ENCODE assay signal across 1 cellular context in the genomic region with DNA sequence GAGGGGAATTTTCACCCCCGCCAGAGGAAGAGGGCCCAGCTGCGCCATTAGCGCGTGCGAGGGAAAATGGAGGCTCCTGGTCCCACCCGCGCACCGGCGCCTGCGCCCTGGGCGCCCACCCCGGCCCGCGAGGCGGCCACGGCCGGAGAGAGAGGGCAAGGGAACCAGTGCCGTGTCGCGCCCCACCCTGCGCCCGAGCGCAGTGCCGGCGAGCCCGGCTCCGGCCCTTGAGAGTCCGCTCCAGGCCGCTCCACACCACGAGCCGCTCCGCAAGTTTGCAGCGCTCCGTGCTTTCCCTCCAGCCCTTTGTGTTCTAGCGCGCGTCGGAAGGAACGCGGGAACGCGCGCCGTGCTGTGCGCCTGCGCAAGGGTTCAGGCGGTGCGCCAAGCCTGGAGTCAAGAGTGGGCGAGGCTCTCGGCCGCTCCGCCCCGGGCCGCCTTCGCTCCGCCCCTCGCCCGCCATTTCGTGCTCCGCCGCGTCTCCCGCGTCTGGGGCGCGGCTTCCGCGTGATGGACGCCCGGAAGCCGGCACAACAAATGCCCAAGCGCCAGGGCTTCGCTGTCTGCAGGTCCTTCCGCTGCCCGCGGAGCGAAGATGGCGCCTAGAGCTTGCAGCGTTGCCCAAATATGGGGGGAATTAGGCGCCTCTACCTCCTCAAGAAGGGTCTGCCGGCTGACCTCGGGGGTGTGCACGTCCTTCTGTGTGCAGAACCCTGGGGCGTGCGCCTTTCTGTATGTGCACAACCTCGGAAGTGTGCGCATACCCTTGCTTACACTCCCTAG.
TF ChIP-seq lines count a peak whose summit lies in the region.

No MANE protein-coding gene starts in this region.

TF ChIP-seq in K562, 482 proteins besides CTCF, POLR2A, EP300 and RAD21 (continued from another document and continues in another):
- TF ChIP-seq, protein P1, sequence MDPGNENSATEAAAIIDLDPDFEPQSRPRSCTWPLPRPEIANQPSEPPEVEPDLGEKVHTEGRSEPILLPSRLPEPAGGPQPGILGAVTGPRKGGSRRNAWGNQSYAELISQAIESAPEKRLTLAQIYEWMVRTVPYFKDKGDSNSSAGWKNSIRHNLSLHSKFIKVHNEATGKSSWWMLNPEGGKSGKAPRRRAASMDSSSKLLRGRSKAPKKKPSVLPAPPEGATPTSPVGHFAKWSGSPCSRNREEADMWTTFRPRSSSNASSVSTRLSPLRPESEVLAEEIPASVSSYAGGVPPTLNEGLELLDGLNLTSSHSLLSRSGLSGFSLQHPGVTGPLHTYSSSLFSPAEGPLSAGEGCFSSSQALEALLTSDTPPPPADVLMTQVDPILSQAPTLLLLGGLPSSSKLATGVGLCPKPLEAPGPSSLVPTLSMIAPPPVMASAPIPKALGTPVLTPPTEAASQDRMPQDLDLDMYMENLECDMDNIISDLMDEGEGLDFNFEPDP (CRISPR knock-in tag; IDR thresholded peaks at IDR 0.05): no peak
- no peak for TF ChIP-seq ZNF384 (IDR thresholded peaks at IDR 0.05; ENCODE audit: low read depth, low read length)
- TF ChIP-seq ZNF584 (CRISPR knock-in tag; IDR thresholded peaks at IDR 0.05; ENCODE audit: low read depth): no peak
- no peak for TF ChIP-seq SIN3A (IDR thresholded peaks at IDR 0.05; ENCODE audit: borderline replicate concordance in 2 of 2, control insufficient read depth in 1 of 2, low read depth in 2 of 2, low read length in 2 of 2)
- peak; percentile 97 for TF ChIP-seq KAT8 (IDR thresholded peaks at IDR 0.05; ENCODE audit: low read depth)
- peak; percentile 75 for TF ChIP-seq SOX6 (IDR thresholded peaks at IDR 0.05)
- TF ChIP-seq L3MBTL2 (IDR thresholded peaks at IDR 0.05): peak; percentile 89
- no peak for TF ChIP-seq BRF1 (IDR thresholded peaks at IDR 0.05; ENCODE audit: borderline replicate concordance, extremely low read depth, insufficient read length)
- no peak for TF ChIP-seq CBFB (CRISPR knock-in tag; IDR thresholded peaks at IDR 0.05)
- TF ChIP-seq TAF15 (IDR thresholded peaks at IDR 0.05; ENCODE audit: low read depth, low read length): no peak
- TF ChIP-seq GABPA (tag; conservative IDR thresholded peaks at IDR 0.05; ENCODE audit: low read depth): peak; percentile 74
- TF ChIP-seq, protein P2, sequence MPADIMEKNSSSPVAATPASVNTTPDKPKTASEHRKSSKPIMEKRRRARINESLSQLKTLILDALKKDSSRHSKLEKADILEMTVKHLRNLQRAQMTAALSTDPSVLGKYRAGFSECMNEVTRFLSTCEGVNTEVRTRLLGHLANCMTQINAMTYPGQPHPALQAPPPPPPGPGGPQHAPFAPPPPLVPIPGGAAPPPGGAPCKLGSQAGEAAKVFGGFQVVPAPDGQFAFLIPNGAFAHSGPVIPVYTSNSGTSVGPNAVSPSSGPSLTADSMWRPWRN (IDR thresholded peaks at IDR 0.05; ENCODE audit: low read depth): no peak
- TF ChIP-seq JUN (IDR thresholded peaks at IDR 0.05; ENCODE audit: borderline replicate concordance, low read depth, low read length): no peak
- no peak for TF ChIP-seq JUN (CRISPR knock-in tag; IDR thresholded peaks at IDR 0.05; ENCODE audit: borderline replicate concordance)
- TF ChIP-seq, protein P3, sequence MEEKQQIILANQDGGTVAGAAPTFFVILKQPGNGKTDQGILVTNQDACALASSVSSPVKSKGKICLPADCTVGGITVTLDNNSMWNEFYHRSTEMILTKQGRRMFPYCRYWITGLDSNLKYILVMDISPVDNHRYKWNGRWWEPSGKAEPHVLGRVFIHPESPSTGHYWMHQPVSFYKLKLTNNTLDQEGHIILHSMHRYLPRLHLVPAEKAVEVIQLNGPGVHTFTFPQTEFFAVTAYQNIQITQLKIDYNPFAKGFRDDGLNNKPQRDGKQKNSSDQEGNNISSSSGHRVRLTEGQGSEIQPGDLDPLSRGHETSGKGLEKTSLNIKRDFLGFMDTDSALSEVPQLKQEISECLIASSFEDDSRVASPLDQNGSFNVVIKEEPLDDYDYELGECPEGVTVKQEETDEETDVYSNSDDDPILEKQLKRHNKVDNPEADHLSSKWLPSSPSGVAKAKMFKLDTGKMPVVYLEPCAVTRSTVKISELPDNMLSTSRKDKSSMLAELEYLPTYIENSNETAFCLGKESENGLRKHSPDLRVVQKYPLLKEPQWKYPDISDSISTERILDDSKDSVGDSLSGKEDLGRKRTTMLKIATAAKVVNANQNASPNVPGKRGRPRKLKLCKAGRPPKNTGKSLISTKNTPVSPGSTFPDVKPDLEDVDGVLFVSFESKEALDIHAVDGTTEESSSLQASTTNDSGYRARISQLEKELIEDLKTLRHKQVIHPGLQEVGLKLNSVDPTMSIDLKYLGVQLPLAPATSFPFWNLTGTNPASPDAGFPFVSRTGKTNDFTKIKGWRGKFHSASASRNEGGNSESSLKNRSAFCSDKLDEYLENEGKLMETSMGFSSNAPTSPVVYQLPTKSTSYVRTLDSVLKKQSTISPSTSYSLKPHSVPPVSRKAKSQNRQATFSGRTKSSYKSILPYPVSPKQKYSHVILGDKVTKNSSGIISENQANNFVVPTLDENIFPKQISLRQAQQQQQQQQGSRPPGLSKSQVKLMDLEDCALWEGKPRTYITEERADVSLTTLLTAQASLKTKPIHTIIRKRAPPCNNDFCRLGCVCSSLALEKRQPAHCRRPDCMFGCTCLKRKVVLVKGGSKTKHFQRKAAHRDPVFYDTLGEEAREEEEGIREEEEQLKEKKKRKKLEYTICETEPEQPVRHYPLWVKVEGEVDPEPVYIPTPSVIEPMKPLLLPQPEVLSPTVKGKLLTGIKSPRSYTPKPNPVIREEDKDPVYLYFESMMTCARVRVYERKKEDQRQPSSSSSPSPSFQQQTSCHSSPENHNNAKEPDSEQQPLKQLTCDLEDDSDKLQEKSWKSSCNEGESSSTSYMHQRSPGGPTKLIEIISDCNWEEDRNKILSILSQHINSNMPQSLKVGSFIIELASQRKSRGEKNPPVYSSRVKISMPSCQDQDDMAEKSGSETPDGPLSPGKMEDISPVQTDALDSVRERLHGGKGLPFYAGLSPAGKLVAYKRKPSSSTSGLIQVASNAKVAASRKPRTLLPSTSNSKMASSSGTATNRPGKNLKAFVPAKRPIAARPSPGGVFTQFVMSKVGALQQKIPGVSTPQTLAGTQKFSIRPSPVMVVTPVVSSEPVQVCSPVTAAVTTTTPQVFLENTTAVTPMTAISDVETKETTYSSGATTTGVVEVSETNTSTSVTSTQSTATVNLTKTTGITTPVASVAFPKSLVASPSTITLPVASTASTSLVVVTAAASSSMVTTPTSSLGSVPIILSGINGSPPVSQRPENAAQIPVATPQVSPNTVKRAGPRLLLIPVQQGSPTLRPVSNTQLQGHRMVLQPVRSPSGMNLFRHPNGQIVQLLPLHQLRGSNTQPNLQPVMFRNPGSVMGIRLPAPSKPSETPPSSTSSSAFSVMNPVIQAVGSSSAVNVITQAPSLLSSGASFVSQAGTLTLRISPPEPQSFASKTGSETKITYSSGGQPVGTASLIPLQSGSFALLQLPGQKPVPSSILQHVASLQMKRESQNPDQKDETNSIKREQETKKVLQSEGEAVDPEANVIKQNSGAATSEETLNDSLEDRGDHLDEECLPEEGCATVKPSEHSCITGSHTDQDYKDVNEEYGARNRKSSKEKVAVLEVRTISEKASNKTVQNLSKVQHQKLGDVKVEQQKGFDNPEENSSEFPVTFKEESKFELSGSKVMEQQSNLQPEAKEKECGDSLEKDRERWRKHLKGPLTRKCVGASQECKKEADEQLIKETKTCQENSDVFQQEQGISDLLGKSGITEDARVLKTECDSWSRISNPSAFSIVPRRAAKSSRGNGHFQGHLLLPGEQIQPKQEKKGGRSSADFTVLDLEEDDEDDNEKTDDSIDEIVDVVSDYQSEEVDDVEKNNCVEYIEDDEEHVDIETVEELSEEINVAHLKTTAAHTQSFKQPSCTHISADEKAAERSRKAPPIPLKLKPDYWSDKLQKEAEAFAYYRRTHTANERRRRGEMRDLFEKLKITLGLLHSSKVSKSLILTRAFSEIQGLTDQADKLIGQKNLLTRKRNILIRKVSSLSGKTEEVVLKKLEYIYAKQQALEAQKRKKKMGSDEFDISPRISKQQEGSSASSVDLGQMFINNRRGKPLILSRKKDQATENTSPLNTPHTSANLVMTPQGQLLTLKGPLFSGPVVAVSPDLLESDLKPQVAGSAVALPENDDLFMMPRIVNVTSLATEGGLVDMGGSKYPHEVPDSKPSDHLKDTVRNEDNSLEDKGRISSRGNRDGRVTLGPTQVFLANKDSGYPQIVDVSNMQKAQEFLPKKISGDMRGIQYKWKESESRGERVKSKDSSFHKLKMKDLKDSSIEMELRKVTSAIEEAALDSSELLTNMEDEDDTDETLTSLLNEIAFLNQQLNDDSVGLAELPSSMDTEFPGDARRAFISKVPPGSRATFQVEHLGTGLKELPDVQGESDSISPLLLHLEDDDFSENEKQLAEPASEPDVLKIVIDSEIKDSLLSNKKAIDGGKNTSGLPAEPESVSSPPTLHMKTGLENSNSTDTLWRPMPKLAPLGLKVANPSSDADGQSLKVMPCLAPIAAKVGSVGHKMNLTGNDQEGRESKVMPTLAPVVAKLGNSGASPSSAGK (IDR thresholded peaks at IDR 0.05): peak; percentile 26
- no peak for TF ChIP-seq ADNP (tag; IDR thresholded peaks at IDR 0.05)
- no peak for TF ChIP-seq NCOA6 (IDR thresholded peaks at IDR 0.05)
- no peak for TF ChIP-seq HIVEP1 (CRISPR knock-in tag; IDR thresholded peaks at IDR 0.05)
- TF ChIP-seq SMAD3 (CRISPR knock-in tag; conservative IDR thresholded peaks at IDR 0.05): no peak
- no peak for TF ChIP-seq ZKSCAN8 (CRISPR knock-in tag; IDR thresholded peaks at IDR 0.05)
- TF ChIP-seq ZNF253 (CRISPR knock-in tag; conservative IDR thresholded peaks at IDR 0.05): no peak
- TF ChIP-seq PHF21A (IDR thresholded peaks at IDR 0.05; ENCODE audit: borderline replicate concordance, low read depth): no peak
- TF ChIP-seq, protein P4, sequence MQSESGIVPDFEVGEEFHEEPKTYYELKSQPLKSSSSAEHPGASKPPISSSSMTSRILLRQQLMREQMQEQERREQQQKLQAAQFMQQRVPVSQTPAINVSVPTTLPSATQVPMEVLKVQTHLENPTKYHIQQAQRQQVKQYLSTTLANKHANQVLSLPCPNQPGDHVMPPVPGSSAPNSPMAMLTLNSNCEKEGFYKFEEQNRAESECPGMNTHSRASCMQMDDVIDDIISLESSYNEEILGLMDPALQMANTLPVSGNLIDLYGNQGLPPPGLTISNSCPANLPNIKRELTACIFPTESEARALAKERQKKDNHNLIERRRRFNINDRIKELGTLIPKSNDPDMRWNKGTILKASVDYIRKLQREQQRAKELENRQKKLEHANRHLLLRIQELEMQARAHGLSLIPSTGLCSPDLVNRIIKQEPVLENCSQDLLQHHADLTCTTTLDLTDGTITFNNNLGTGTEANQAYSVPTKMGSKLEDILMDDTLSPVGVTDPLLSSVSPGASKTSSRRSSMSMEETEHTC (IDR thresholded peaks at IDR 0.05): no peak
- TF ChIP-seq, protein P5, sequence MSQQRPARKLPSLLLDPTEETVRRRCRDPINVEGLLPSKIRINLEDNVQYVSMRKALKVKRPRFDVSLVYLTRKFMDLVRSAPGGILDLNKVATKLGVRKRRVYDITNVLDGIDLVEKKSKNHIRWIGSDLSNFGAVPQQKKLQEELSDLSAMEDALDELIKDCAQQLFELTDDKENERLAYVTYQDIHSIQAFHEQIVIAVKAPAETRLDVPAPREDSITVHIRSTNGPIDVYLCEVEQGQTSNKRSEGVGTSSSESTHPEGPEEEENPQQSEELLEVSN (IDR thresholded peaks at IDR 0.05; ENCODE audit: borderline replicate concordance in 1 of 2, extremely low read depth in 1 of 2, insufficient read depth in 1 of 2, insufficient read length in 1 of 2, low read depth in 1 of 2, low read length in 1 of 2, poor library complexity in 1 of 2, severe bottlenecking in 1 of 2): peak; percentile 87 to 95
- TF ChIP-seq ZNF224 (CRISPR knock-in tag; IDR thresholded peaks at IDR 0.05): no peak
- no peak for TF ChIP-seq ZNF551 (CRISPR knock-in tag; IDR thresholded peaks at IDR 0.05)
- no peak for TF ChIP-seq ATF1 (CRISPR knock-in tag; IDR thresholded peaks at IDR 0.05)
- peak; percentile 52 for TF ChIP-seq ATF1 (tag; IDR thresholded peaks at IDR 0.05)
- no peak for TF ChIP-seq ZNF175 (CRISPR knock-in tag; IDR thresholded peaks at IDR 0.05; ENCODE audit: low read depth)
- no peak for TF ChIP-seq ELF2 (CRISPR knock-in tag; IDR thresholded peaks at IDR 0.05)
- TF ChIP-seq, protein P6, sequence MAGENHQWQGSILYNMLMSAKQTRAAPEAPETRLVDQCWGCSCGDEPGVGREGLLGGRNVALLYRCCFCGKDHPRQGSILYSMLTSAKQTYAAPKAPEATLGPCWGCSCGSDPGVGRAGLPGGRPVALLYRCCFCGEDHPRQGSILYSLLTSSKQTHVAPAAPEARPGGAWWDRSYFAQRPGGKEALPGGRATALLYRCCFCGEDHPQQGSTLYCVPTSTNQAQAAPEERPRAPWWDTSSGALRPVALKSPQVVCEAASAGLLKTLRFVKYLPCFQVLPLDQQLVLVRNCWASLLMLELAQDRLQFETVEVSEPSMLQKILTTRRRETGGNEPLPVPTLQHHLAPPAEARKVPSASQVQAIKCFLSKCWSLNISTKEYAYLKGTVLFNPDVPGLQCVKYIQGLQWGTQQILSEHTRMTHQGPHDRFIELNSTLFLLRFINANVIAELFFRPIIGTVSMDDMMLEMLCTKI (IDR thresholded peaks at IDR 0.05; ENCODE audit: partially characterized antibody): no peak
- TF ChIP-seq NFIC (IDR thresholded peaks at IDR 0.05): no peak; the same call in 1 of the 2 replicates
- no peak; a peak in 1 of 3 replicates for TF ChIP-seq CBX3 (IDR thresholded peaks at IDR 0.05; ENCODE audit: borderline replicate concordance in 1 of 2, low read length in 2 of 2)
- TF ChIP-seq RB1 (IDR thresholded peaks at IDR 0.05; ENCODE audit: low read depth): peak; percentile 89
- no peak for TF ChIP-seq MTA1 (IDR thresholded peaks at IDR 0.05; ENCODE audit: borderline replicate concordance)
- no peak for TF ChIP-seq SREBF1 (IDR thresholded peaks at IDR 0.05; ENCODE audit: borderline replicate concordance, low read depth, low read length)
- TF ChIP-seq ZFP36 (IDR thresholded peaks at IDR 0.05; ENCODE audit: low read depth, low read length, partially characterized antibody): no peak
- no peak for TF ChIP-seq PTTG1 (tag; IDR thresholded peaks at IDR 0.05; ENCODE audit: low read depth)
- TF ChIP-seq MEF2A (IDR thresholded peaks at IDR 0.05; ENCODE audit: control insufficient read depth, low read depth, low read length): no peak
- TF ChIP-seq RBFOX2 (IDR thresholded peaks at IDR 0.05; ENCODE audit: low read depth, low read length): peak; percentile 81
- 0 out of 2 replicates have a peak, but pooled peaks have one; percentile 20 for TF ChIP-seq E2F3 (CRISPR knock-in tag; IDR thresholded peaks at IDR 0.05)
- no peak for TF ChIP-seq TAF9B (IDR thresholded peaks at IDR 0.05; ENCODE audit: partially characterized antibody)
- TF ChIP-seq HDAC8 (tag; IDR thresholded peaks at IDR 0.05): no peak
- TF ChIP-seq STAT5B (CRISPR knock-in tag; IDR thresholded peaks at IDR 0.05): no peak
- TF ChIP-seq, protein P7, sequence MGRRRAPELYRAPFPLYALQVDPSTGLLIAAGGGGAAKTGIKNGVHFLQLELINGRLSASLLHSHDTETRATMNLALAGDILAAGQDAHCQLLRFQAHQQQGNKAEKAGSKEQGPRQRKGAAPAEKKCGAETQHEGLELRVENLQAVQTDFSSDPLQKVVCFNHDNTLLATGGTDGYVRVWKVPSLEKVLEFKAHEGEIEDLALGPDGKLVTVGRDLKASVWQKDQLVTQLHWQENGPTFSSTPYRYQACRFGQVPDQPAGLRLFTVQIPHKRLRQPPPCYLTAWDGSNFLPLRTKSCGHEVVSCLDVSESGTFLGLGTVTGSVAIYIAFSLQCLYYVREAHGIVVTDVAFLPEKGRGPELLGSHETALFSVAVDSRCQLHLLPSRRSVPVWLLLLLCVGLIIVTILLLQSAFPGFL (CRISPR knock-in tag; IDR thresholded peaks at IDR 0.05): no peak
- peak; percentile 60 to 65; a peak in 2 of 4 replicates for TF ChIP-seq MAZ (CRISPR knock-in tag; conservative IDR thresholded peaks at IDR 0.05 in 1 of 2, IDR thresholded peaks at IDR 0.05 in 1 of 2)
- no peak for TF ChIP-seq RBM14 (IDR thresholded peaks at IDR 0.05; ENCODE audit: borderline replicate concordance, insufficient read depth, low read depth, low read length)
